ENCODE assay signal across 21 cellular contexts in the genomic region with DNA sequence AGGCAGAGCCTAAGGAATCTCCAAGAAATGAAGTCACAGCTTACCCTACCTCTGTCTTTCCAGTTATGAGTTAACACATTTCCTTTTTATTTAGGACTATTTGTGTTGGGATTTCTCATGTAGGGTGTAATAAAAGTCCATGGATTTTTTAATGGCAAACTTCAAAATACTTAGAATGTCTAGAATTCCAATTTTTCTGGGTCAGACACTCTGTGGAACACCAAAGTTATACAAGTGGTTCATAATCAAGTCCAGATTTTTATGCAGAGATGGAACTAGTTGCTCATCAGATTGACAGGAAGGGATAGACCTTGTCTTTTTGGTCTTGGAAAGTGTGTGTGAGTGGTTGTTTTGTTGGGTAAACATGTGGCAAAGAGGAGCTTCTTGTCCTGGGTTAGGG.
DNase-seq lines count a peak whose midpoint lies in the region; TF ChIP-seq lines count a peak whose summit lies in the region.
"Had no signal": no experiment of that assay in that cellular context is flagged by ENCODE, and none has a peak within 500 bp of the region (broad histone marks: within the 10 kb centered on the region; RNA-seq: fewer than 3 reads in every experiment).

No MANE protein-coding gene starts in this region.

- no peaks in the 10 kb centered on the region for H3K27me3 ChIP-seq in BLaER1 treated with 17β-estradiol and CSF1 and Interleukin-3, amounts not matched to agents 10 nM and 100 nM
- H3K27me3 ChIP-seq in H9 (ENCODE audit: insufficient read depth, low read length), result no peaks in the 10 kb centered on the region
- H3K27me3 ChIP-seq: BE2C had no signal

- peaks cover 3 to 6% of the 10 kb centered on the region in 2 experiments; a peak in 3 of 5 replicates for H3K9me3 Mint-ChIP-seq in H9

- no peak overlapping the region for H2AK5ac ChIP-seq in H9 (ENCODE audit: insufficient read length, low read length)

- H3K9ac ChIP-seq in BLaER1 treated with 17β-estradiol and CSF1 and Interleukin-3, amounts not matched to agents 10 nM and 100 nM, result no peak overlapping the region
- H3K9ac ChIP-seq in H9 (ENCODE audit: extremely low read depth, insufficient read length, low read length), result no peak overlapping the region
- H3K9ac ChIP-seq: GM23248 had no signal

- H3T11ph ChIP-seq in H9 (ENCODE audit: low read length), result no peak overlapping the region

- H3K14ac ChIP-seq in H9 (ENCODE audit: insufficient read depth, low read length), result no peak overlapping the region

- no peaks in the 10 kb centered on the region; a peak in 1 of 7 replicates for H3K36me3 Mint-ChIP-seq in H9 (ENCODE audit: insufficient read depth in 1 of 3, low read depth in 3 of 3)
- H3K36me3 Mint-ChIP-seq: CD4-positive, CD25-positive, alpha-beta regulatory T cell; CD8-positive, alpha-beta memory T cell had no signal

- no peak overlapping the region for H2BK5ac ChIP-seq in H9 (ENCODE audit: insufficient read length, low read length)

- H3K23me2 ChIP-seq in H9 (ENCODE audit: insufficient read length, low read depth, low read length, poor library complexity, severe bottlenecking), result no peaks in the 10 kb centered on the region

- no peak overlapping the region for H4K5ac ChIP-seq in H9 (ENCODE audit: insufficient read length, low read depth, low read length)

- H3K9me3 ChIP-seq in BLaER1 treated with 17β-estradiol and CSF1 and Interleukin-3, amounts not matched to agents 10 nM and 100 nM (replicated peaks in 1 of 11), result peaks cover 24 to 82% (median 43%) of the 10 kb centered on the region in 11 experiments
- H3K9me3 ChIP-seq in H9 (ENCODE audit: control insufficient read depth, low read depth, low read length), result no peaks in the 10 kb centered on the region
- H3K9me3 ChIP-seq: BE2C had no signal

- no peak overlapping the region for H3K4ac ChIP-seq in H9 (ENCODE audit: low read depth, low read length)

- no peak overlapping the region for H2AFZ ChIP-seq in H9 (ENCODE audit: low read length)
- H2AFZ ChIP-seq: GM23248 had no signal

- peak overlapping the region in 2 of 11 experiments; percentile 38 to 40; a peak in 3 of 22 replicates for H3K4me2 ChIP-seq in BLaER1 treated with 17β-estradiol and CSF1 and Interleukin-3, amounts not matched to agents 10 nM and 100 nM
- H3K4me2 ChIP-seq in H9 (ENCODE audit: insufficient read depth, insufficient read length, low read length), result no peak overlapping the region
- H3K4me2 ChIP-seq: A549 had no signal

- no peak overlapping the region for H2BK120ac ChIP-seq in H9 (ENCODE audit: low read depth, low read length, poor library complexity, severe bottlenecking)

- H4K20me1 ChIP-seq in BLaER1 treated with 17β-estradiol and CSF1 and Interleukin-3, amounts not matched to agents 10 nM and 100 nM, result no peaks in the 10 kb centered on the region
- no peaks in the 10 kb centered on the region for H4K20me1 ChIP-seq in H9 (ENCODE audit: control insufficient read depth, insufficient read depth, insufficient read length)

- no peak overlapping the region for H2BK15ac ChIP-seq in H9 (ENCODE audit: low read depth, low read length)

- peaks cover 7% of the 10 kb centered on the region for H3K27me3 Mint-ChIP-seq in H9 (ENCODE audit: low read depth)

- no peak overlapping the region for H4K91ac ChIP-seq in H9 (ENCODE audit: insufficient read length, low read depth, low read length)

- H3K18ac ChIP-seq in H9 (ENCODE audit: insufficient read length, low read depth, low read length), result no peak overlapping the region

- H3K23ac ChIP-seq in H9 (ENCODE audit: insufficient read length, low read depth, low read length), result no peak overlapping the region

- no peaks in the 10 kb centered on the region for H3K4me1 Mint-ChIP-seq in H9
- H3K4me1 Mint-ChIP-seq: CD4-positive, CD25-positive, alpha-beta regulatory T cell; CD8-positive, alpha-beta memory T cell had no signal

- H3K36me3 ChIP-seq in BLaER1 treated with 17β-estradiol and CSF1 and Interleukin-3, amounts not matched to agents 10 nM and 100 nM, result peaks cover 0 to 31% (median 0%) of the 10 kb centered on the region in 11 experiments; a peak in 5 of 22 replicates
- H3K36me3 ChIP-seq: BE2C had no signal

- no peak overlapping the region for H4K8ac ChIP-seq in H9 (replicated peaks; ENCODE audit: insufficient read length, low read depth, low read length)

- no peaks in the 10 kb centered on the region for H3K79me2 ChIP-seq in H9 (ENCODE audit: insufficient read depth, low read length)

- TF ChIP-seq CTCF in AG10803 (conservative IDR thresholded peaks at IDR 0.05; ENCODE audit: low read length) (no peak), H9 (conservative IDR thresholded peaks at IDR 0.05) (no peak)

- H3K4me1 ChIP-seq in BLaER1 treated with 17β-estradiol and CSF1 and Interleukin-3, amounts not matched to agents 10 nM and 100 nM, result peaks cover 0 to 65% (median 37%) of the 10 kb centered on the region in 10 experiments; a peak in 18 of 20 replicates
- no peaks in the 10 kb centered on the region for H3K4me1 ChIP-seq in H9 (ENCODE audit: insufficient read depth, low read length)
- H3K4me1 ChIP-seq: A549, BE2C had no signal

- H2BK12ac ChIP-seq in H9 (ENCODE audit: insufficient read length, low read depth, low read length), result no peak overlapping the region

- no peak overlapping the region for H3K56ac ChIP-seq in H9 (ENCODE audit: insufficient read length, low read depth, low read length)

- H3K4me3 ChIP-seq in AG10803 (ENCODE audit: low read length), result no peak overlapping the region
- peak overlapping the region in 1 of 10 experiments; percentile 9; a peak in 1 of 20 replicates for H3K4me3 ChIP-seq in BLaER1 treated with 17β-estradiol and CSF1 and Interleukin-3, amounts not matched to agents 10 nM and 100 nM
- H3K4me3 ChIP-seq: A549, GM12878, GM23248 had no signal

- H3K79me1 ChIP-seq in H9 (ENCODE audit: insufficient read depth, low read depth, low read length, poor library complexity, severe bottlenecking), result no peaks in the 10 kb centered on the region

- H3K4me3 Mint-ChIP-seq in H9, result no peak overlapping the region
- H3K4me3 Mint-ChIP-seq: CD4-positive, CD25-positive, alpha-beta regulatory T cell; CD8-positive, alpha-beta memory T cell had no signal

- peak overlapping the region in 7 of 11 experiments; percentile 0 to 99 (median 93); a peak in 8 of 22 replicates for H3K27ac ChIP-seq in BLaER1 treated with 17β-estradiol and CSF1 and Interleukin-3, amounts not matched to agents 10 nM and 100 nM
- no peak overlapping the region for H3K27ac ChIP-seq in H9 (ENCODE audit: insufficient read length, low read depth, low read length)
- H3K27ac ChIP-seq: A549, C4-2B, GM23248 had no signal

- H2BK20ac ChIP-seq in H9 (ENCODE audit: low read depth, low read length, poor library complexity, severe bottlenecking), result no peak overlapping the region

- peak; percentile 79 for DNase-seq in AG10803 (ENCODE audit: low read depth)
- peak; percentile 46 for DNase-seq in GM04503 (ENCODE audit: low read depth)
- DNase-seq in fibroblast of peridontal ligament (ENCODE audit: extremely low read depth), result peak; percentile 37
- no peak for DNase-seq in H9
- no peak for DNase-seq in activated CD4-positive, alpha-beta T cell treated with anti-CD3 and anti-CD28 coated beads, Interleukin-2, amount 50 U/mL, for 1 hour
- no peak for DNase-seq in activated CD8-positive, alpha-beta memory T cell treated with anti-CD3 and anti-CD28 coated beads for 24 hours
- DNase-seq: 8988T; ACHN; AML-193; BE2C; CD4-positive, CD25-positive, alpha-beta regulatory T cell; CD8-positive, alpha-beta memory T cell; DMS 273 treated with DMSO at 0.1 percent for 48 hours; DMS79; GF-D8; GM23248; H7 had no signal

- no peak overlapping the region for H3K27ac Mint-ChIP-seq in H9
- H3K27ac Mint-ChIP-seq: CD4-positive, CD25-positive, alpha-beta regulatory T cell had no signal

Comparison
In these comparisons a context has a peak if more than half of its experiments do, and no peak if none do; other contexts are left out.
1. DNase-seq: peak in AG10803 (single experiment), GM04503 (single experiment) and fibroblast of peridontal ligament (single experiment); none in H9 (single experiment), activated CD4-positive, alpha-beta T cell treated with anti-CD3 and anti-CD28 coated beads, Interleukin-2, amount 50 U/mL, for 1 hour (single experiment) and activated CD8-positive, alpha-beta memory T cell treated with anti-CD3 and anti-CD28 coated beads for 24 hours (single experiment).